ENCODE assay signal across 16 cellular contexts in the genomic region with DNA sequence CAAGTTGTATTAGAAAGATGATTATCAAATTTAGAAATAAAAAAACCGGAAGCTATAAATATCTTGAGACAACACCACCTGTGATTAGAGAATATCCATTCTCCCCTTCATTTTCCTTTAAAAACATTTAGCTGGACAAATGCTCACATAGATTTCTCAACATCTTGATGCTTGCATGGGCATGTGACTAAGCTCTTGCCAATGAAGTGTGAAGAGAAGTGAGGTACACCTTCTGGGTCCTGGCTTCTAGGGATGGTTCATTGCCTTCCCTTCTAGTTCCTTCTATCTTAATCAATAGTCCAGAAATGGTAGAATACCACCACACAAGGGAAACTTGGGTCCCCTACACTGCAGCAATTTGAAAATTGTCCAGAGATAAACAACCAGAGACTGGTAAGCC. TPM values are rescaled to one million over a fixed set of nuclear protein-coding genes. Genes with fewer than 3 reads are reported as not detected.
DNase-seq lines count a peak whose midpoint lies in the region; ATAC-seq and TF ChIP-seq lines count a peak whose summit lies in the region.
"Had no signal": no experiment of that assay in that cellular context is flagged by ENCODE, and none has a peak within 500 bp of the region (broad histone marks: within the 10 kb centered on the region; RNA-seq: fewer than 3 reads in every experiment).

No MANE protein-coding gene starts in this region.

- H3K4me3 Mint-ChIP-seq in progenitor cell of endocrine pancreas (ENCODE audit: low read depth) = no peak overlapping the region

- no peaks in the 10 kb centered on the region for H3K9me2 ChIP-seq in OCI-LY7 (ENCODE audit: insufficient read depth, low read length)

- H4K20me1 ChIP-seq in OCI-LY7 (ENCODE audit: insufficient read depth, low read length) = no peaks in the 10 kb centered on the region

- peak; percentile 4 for DNase-seq in DMS79 (lab: John Stamatoyannopoulos, UW)
- DNase-seq in DMS79 treated with DMSO at 0.1 percent for 48 hours (lab: John Stamatoyannopoulos, UW) = no peak
- no peak for DNase-seq in OCI-LY7 (ENCODE audit: low spot score)
- peak; percentile 34 for DNase-seq in glomerular visceral epithelial cell (ENCODE audit: extremely low spot score)
- no peak for DNase-seq in progenitor cell of endocrine pancreas (ENCODE audit: low spot score, unreplicated experiment)
- DNase-seq in head of caudate nucleus = no peak
- no peak for DNase-seq in SIG-M5 treated with dmso at 0.1 percent for 504 hours (lab: John Stamatoyannopoulos, UW; ENCODE audit: unreplicated experiment)
- DNase-seq: 8988T, Caco-2, NCI-H1436, NCI-H2029 treated with DMSO at 0.1 percent for 48 hours, NCI-H510A treated with DMSO at 0.1 percent for 48 hours, Peyer's patch, SHP77 treated with DMSO at 0.1 percent for 48 hours had no signal

- H3K79me2 ChIP-seq in OCI-LY7 (ENCODE audit: insufficient read depth, low read depth, low read length) = peaks cover 59% of the 10 kb centered on the region

- no peaks in the 10 kb centered on the region for H3K4me1 Mint-ChIP-seq in progenitor cell of endocrine pancreas (ENCODE audit: low read depth)

- H3K27me3 Mint-ChIP-seq in progenitor cell of endocrine pancreas = no peaks in the 10 kb centered on the region

- H3K36me3 ChIP-seq in OCI-LY7 (ENCODE audit: insufficient read depth, low read length) = peaks cover 79% of the 10 kb centered on the region

- peaks cover 10% of the 10 kb centered on the region for H3K4me1 ChIP-seq in OCI-LY7 (ENCODE audit: insufficient read depth, low read length, poor library complexity, severe bottlenecking)
- H3K4me1 ChIP-seq: Caco-2, Peyer's patch had no signal

- POLR2A ChIA-PET in OCI-LY7 (lab: Charles Lee) = interaction anchor here (0.7 to 1.9 kb wide), 5 partner anchors 9 to 88 kb away, joined by 3 to 7 read pairs (median 4); no protein-coding TSS in a partner anchor

- H2AFZ ChIP-seq in OCI-LY7 (ENCODE audit: low read length) = no peak overlapping the region

- no peak overlapping the region for H3K4me2 ChIP-seq in OCI-LY7 (ENCODE audit: low read length)
- H3K4me2 ChIP-seq: BLaER1 treated with 17β-estradiol and CSF1 and Interleukin-3, amounts not matched to agents 10 nM and 100 nM had no signal

- H3K27ac Mint-ChIP-seq in progenitor cell of endocrine pancreas = peak overlapping the region; percentile 24

- intact Hi-C loops in OCI-LY7 (cut with micrococcal nuclease; ENCODE audit: unreplicated experiment) (no loop called here), head of caudate nucleus (cut with DNase I) (no loop called here)

- H3K36me3 Mint-ChIP-seq in progenitor cell of endocrine pancreas (ENCODE audit: insufficient read depth) = peaks cover 7% of the 10 kb centered on the region

- H3K9me3 Mint-ChIP-seq in progenitor cell of endocrine pancreas (ENCODE audit: low read depth) = no peaks in the 10 kb centered on the region

- no peak for ATAC-seq in HG03460 (IDR thresholded peaks at IDR 0.05; ENCODE audit: unreplicated experiment)

- CTCF ChIA-PET in OCI-LY7 (lab: Charles Lee; ENCODE audit: unreplicated experiment) = no interaction called here

- no peaks in the 10 kb centered on the region for H3K9me3 ChIP-seq in OCI-LY7 (ENCODE audit: low read length)
- H3K9me3 ChIP-seq: BLaER1 treated with 17β-estradiol and CSF1 and Interleukin-3, amounts not matched to agents 10 nM and 100 nM; Caco-2; Peyer's patch had no signal

- no peak overlapping the region for H3K4me3 ChIP-seq in OCI-LY7 (ENCODE audit: low read depth, low read length, poor library complexity, severe bottlenecking)
- H3K4me3 ChIP-seq: BLaER1 treated with 17β-estradiol and CSF1 and Interleukin-3, amounts not matched to agents 10 nM and 100 nM; Peyer's patch had no signal

- no TSS peak for BruUV-seq in OCI-LY7 (replicated peaks; lab: Mats Ljungman, UMichigan)

- peak overlapping the region; percentile 8 for H3K27ac ChIP-seq in OCI-LY7 (ENCODE audit: low read depth, low read length, poor library complexity, severe bottlenecking)
- H3K27ac ChIP-seq: BLaER1 treated with 17β-estradiol and CSF1 and Interleukin-3, amounts not matched to agents 10 nM and 100 nM; Peyer's patch had no signal

- TF ChIP-seq CTCF in OCI-LY7 (conservative IDR thresholded peaks at IDR 0.05; ENCODE audit: low read length) (no peak), progenitor cell of endocrine pancreas (IDR thresholded peaks at IDR 0.05; ENCODE audit: unreplicated experiment) (no peak)

RNA-seq across cellular contexts. Expression of a gene that starts 41.0 kb away (rescaled TPM):
- total RNA-seq in OCI-LY7 (2014; rRNA removed; shearing (Covaris generic)) = 51.1 and 56.6 TPM in 2 replicates
- 68.7 and 75.7 TPM in 2 replicates for total RNA-seq in OCI-LY7 (2022)
- 47.9 and 49.6 TPM in 2 replicates for total RNA-seq in progenitor cell of endocrine pancreas

Comparison
In these comparisons a context has a peak if more than half of its experiments do, and no peak if none do; other contexts are left out.
1. DNase-seq: peak in DMS79 (single experiment) and glomerular visceral epithelial cell (single experiment); none in DMS79 treated with DMSO at 0.1 percent for 48 hours (single experiment), OCI-LY7 (single experiment), progenitor cell of endocrine pancreas (single experiment), head of caudate nucleus (0 of 42) and SIG-M5 treated with dmso at 0.1 percent for 504 hours (single experiment).